26 cellular contexts compared by ENCODE assay signal in genomic region chr5:2355859-2356258, GRCh38.
"Had no signal": no experiment of that assay in that cellular context is flagged by ENCODE, and none has a peak within 500 bp of the region (broad histone marks: within the 10 kb centered on the region; RNA-seq: fewer than 3 reads in every experiment).

No MANE protein-coding gene starts in this region.

- H3K4me3 Mint-ChIP-seq: naive B cell; naive thymus-derived CD8-positive, alpha-beta T cell; natural killer cell treated with Interleukin-12 subunit alpha and Interleukin-12 subunit beta and Interleukin-15 and Interleukin-18, amount 100 ng/mL, for 72 hours; nephron progenitor cell; neural crest cell; stimulated activated effector memory CD8-positive, alpha-beta T cell treated with anti-CD3 and anti-CD28 coated beads, Interleukin-12 subunit alpha, Interleukin-12 subunit beta, amount 100 ng/mL, for 72 hours; stimulated activated naive B cell treated with anti-CD40 and anti-IgM and Interleukin-4, amounts not matched to agents 10 μg/mL and 1 μg/mL and 100 μg/mL, for 72 hours; stimulated activated naive CD8-positive, alpha-beta T cell treated with anti-CD3 and anti-CD28 coated beads, Interleukin-15, Interleukin-2, amounts not matched to agents 100 ng/mL and 50 ng/mL, for 24 hours had no signal

- H3K27ac Mint-ChIP-seq: naive B cell; naive thymus-derived CD8-positive, alpha-beta T cell; natural killer cell treated with Interleukin-12 subunit alpha and Interleukin-12 subunit beta and Interleukin-15 and Interleukin-18, amount 100 ng/mL, for 72 hours; nephron progenitor cell; progenitor cell of endocrine pancreas; stimulated activated effector memory CD8-positive, alpha-beta T cell treated with anti-CD3 and anti-CD28 coated beads, Interleukin-12 subunit alpha, Interleukin-12 subunit beta, amount 100 ng/mL, for 72 hours; stimulated activated naive B cell treated with anti-CD40 and anti-IgM and Interleukin-4, amounts not matched to agents 10 μg/mL and 1 μg/mL and 100 μg/mL, for 72 hours; stimulated activated naive CD8-positive, alpha-beta T cell treated with anti-CD3 and anti-CD28 coated beads, Interleukin-15, Interleukin-2, amounts not matched to agents 100 ng/mL and 50 ng/mL, for 24 hours had no signal

- H3K4me1 Mint-ChIP-seq: naive B cell; naive thymus-derived CD8-positive, alpha-beta T cell; nephron progenitor cell; stimulated activated effector memory CD8-positive, alpha-beta T cell treated with anti-CD3 and anti-CD28 coated beads, Interleukin-12 subunit alpha, Interleukin-12 subunit beta, amount 100 ng/mL, for 72 hours; stimulated activated naive B cell treated with anti-CD40 and anti-IgM and Interleukin-4, amounts not matched to agents 10 μg/mL and 1 μg/mL and 100 μg/mL, for 72 hours had no signal

- H3K36me3 Mint-ChIP-seq: naive thymus-derived CD8-positive, alpha-beta T cell; natural killer cell treated with Interleukin-12 subunit alpha and Interleukin-12 subunit beta and Interleukin-15 and Interleukin-18, amount 100 ng/mL, for 72 hours; stimulated activated effector memory CD8-positive, alpha-beta T cell treated with anti-CD3 and anti-CD28 coated beads, Interleukin-12 subunit alpha, Interleukin-12 subunit beta, amount 100 ng/mL, for 72 hours; stimulated activated naive B cell treated with anti-CD40 and anti-IgM and Interleukin-4, amounts not matched to agents 10 μg/mL and 1 μg/mL and 100 μg/mL, for 72 hours had no signal

- ATAC-seq: naive thymus-derived CD8-positive, alpha-beta T cell; natural killer cell treated with Interleukin-12 subunit alpha and Interleukin-12 subunit beta and Interleukin-15 and Interleukin-18, amount 100 ng/mL, for 72 hours; psoas muscle; right cardiac atrium; right lobe of liver; stimulated activated effector memory CD8-positive, alpha-beta T cell treated with anti-CD3 and anti-CD28 coated beads, Interleukin-12 subunit alpha, Interleukin-12 subunit beta, amount 100 ng/mL, for 72 hours; stimulated activated naive B cell treated with anti-CD40 and anti-IgM and Interleukin-4, amounts not matched to agents 10 μg/mL and 1 μg/mL and 100 μg/mL, for 72 hours; upper lobe of right lung had no signal

- DNase-seq: naive B cell; naive thymus-derived CD8-positive, alpha-beta T cell; nephron progenitor cell; occipital lobe; ovary; posterior cingulate gyrus; psoas muscle; right cardiac atrium; right lobe of liver; sigmoid colon; small intestine; stimulated activated CD4-positive, alpha-beta T cell treated with anti-CD3 and anti-CD28 coated beads, Interleukin-15, amount 100 ng/mL, for 24 hours; stimulated activated CD4-positive, alpha-beta T cell treated with anti-CD3 and anti-CD28 coated beads, Interleukin-2, amount 100 ng/mL, for 24 hours; stimulated activated CD4-positive, alpha-beta T cell treated with anti-CD3 and anti-CD28 coated beads, Interleukin-2, amount 100 ng/mL, for 48 hours; stimulated activated CD4-positive, alpha-beta T cell treated with anti-CD3 and anti-CD28 coated beads, Interleukin-4, amount 100 ng/mL, for 24 hours; stimulated activated naive B cell treated with anti-CD40 and anti-IgM and Interleukin-4, amounts not matched to agents 10 μg/mL and 1 μg/mL and 100 μg/mL, for 72 hours; stimulated activated naive CD4-positive, alpha-beta T cell treated with Interleukin-2 at 50 U/mL for 16 hours; stomach; thyroid gland; upper lobe of right lung; uterus had no signal

- H3K27me3 Mint-ChIP-seq: naive B cell; natural killer cell treated with Interleukin-12 subunit alpha and Interleukin-12 subunit beta and Interleukin-15 and Interleukin-18, amount 100 ng/mL, for 72 hours; stimulated activated naive B cell treated with anti-CD40 and anti-IgM and Interleukin-4, amounts not matched to agents 10 μg/mL and 1 μg/mL and 100 μg/mL, for 72 hours; stimulated activated naive CD8-positive, alpha-beta T cell treated with anti-CD3 and anti-CD28 coated beads, Interleukin-15, Interleukin-2, amounts not matched to agents 100 ng/mL and 50 ng/mL, for 24 hours had no signal
